ENCODE assay signal across 15 cellular contexts in the genomic region with DNA sequence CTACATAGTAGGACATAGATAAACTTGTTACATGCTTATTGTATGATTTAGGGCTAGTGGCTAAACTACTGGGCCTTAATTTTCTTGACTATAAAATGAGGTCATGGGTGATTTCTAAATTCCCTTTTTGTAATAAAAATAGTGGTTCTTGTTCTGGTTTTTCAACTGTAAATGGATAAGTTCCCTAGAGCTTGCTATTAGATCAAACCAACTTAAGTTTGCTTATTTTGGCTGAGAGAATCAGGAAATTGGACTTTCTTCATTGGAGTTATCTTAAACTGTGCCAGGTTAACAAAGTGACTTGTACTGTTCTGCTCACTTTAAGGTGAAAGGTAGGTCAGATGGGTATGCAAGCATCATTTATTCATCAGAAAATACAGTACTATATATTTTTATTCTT.
"Had no signal": no experiment of that assay in that cellular context is flagged by ENCODE, and none has a peak within 500 bp of the region (broad histone marks: within the 10 kb centered on the region; RNA-seq: fewer than 3 reads in every experiment).

No MANE protein-coding gene starts in this region.

- H3K4me3 ChIP-seq: right lobe of liver, spleen, suprapubic skin had no signal

- H3K27ac ChIP-seq: foreskin keratinocyte, right lobe of liver, spleen, suprapubic skin had no signal

- H3K36me3 ChIP-seq: right lobe of liver had no signal

- H3K9me3 ChIP-seq: right lobe of liver, spleen, suprapubic skin had no signal

- DNase-seq: activated CD4-positive, alpha-beta memory T cell treated with anti-CD3 and anti-CD28 coated beads, Interleukin-2, amount 10 ng/mL, durations not matched to agents 7 days and 5 days; activated CD4-positive, alpha-beta T cell treated with anti-CD3 and anti-CD28 coated beads for 4 hours; activated gamma-delta T cell; activated naive CD8-positive, alpha-beta T cell treated with anti-CD3 and anti-CD28 coated beads for 36 hours; activated T-cell treated with anti-CD3 and anti-CD28 coated beads, Interleukin-2, amount 50 U/mL, for 72 hours; foreskin keratinocyte; head of caudate nucleus; natural killer cell; nucleus accumbens; right lobe of liver; spleen; T-helper 2 cell had no signal

- H3K27me3 ChIP-seq: foreskin keratinocyte, right lobe of liver, spleen, suprapubic skin had no signal

- ATAC-seq: activated T-cell treated with anti-CD3 and anti-CD28 coated beads, Interleukin-2, amount 50 U/mL, for 72 hours; esophagus mucosa; foreskin keratinocyte; natural killer cell; WTC11 had no signal
